8 cellular contexts compared by ENCODE assay signal in genomic region chr1:182615468-182616129, GRCh38. TPM values are rescaled to one million over a fixed set of nuclear protein-coding genes. Genes with fewer than 3 reads are reported as not detected.
DNase-seq lines count a peak whose midpoint lies in the region; ATAC-seq lines count a peak whose summit lies in the region.

No MANE protein-coding gene starts in this region.

- peak overlapping the region; percentile 69 for H3K4me2 ChIP-seq in mesendoderm (ENCODE audit: low read length)

- H3K79me1 ChIP-seq in mesendoderm (ENCODE audit: low read length) = no peaks in the 10 kb centered on the region

- H3K27ac Mint-ChIP-seq in IgD-negative memory B cell = peak overlapping the region; percentile 60 to 88 (median 78)

- H3K4me1 Mint-ChIP-seq in IgD-negative memory B cell = peaks cover 24 to 31% (median 25%) of the 10 kb centered on the region in 3 donors

- H3K56ac ChIP-seq in mesendoderm (ENCODE audit: low read length) = peak overlapping the region; percentile 92

- H2BK15ac ChIP-seq in mesendoderm (replicated peaks; ENCODE audit: low read depth) = peak overlapping the region; percentile 5

- H3K36me3 ChIP-seq in duodenal mucosa (ENCODE audit: control insufficient read depth in 1 of 2, insufficient read depth in 2 of 2, low read length in 2 of 2) (no peaks in the 10 kb centered on the region), mesendoderm (ENCODE audit: control insufficient read depth, insufficient read depth, low read length) (no peaks in the 10 kb centered on the region)

- H4K8ac ChIP-seq in mesendoderm (ENCODE audit: low read depth, low read length) = no peak overlapping the region

- H3K23ac ChIP-seq in mesendoderm (ENCODE audit: low read length) = no peak overlapping the region

- peak overlapping the region; percentile 48 for H2BK120ac ChIP-seq in mesendoderm (ENCODE audit: low read depth, low read length)

- ATAC-seq in GM21381 (IDR thresholded peaks at IDR 0.05; ENCODE audit: unreplicated experiment) = peak; percentile 25

- peak overlapping the region; percentile 82 to 96 (median 88) for H3K4me3 Mint-ChIP-seq in IgD-negative memory B cell

- H3K27ac ChIP-seq in duodenal mucosa (ENCODE audit: low read depth, low read length) = peak overlapping the region; percentile 55
- H3K27ac ChIP-seq in mesendoderm (ENCODE audit: low read depth, low read length) = peak overlapping the region; percentile 99

- H3K27me3 ChIP-seq in duodenal mucosa (ENCODE audit: control insufficient read depth in 1 of 2, insufficient read depth in 2 of 2, low read length in 2 of 2) (peaks cover 12 to 16% of the 10 kb centered on the region in 2 donors), mesendoderm (ENCODE audit: insufficient read depth, low read length, poor library complexity) (no peaks in the 10 kb centered on the region)

- peak overlapping the region; percentile 94 for H3K4ac ChIP-seq in mesendoderm (ENCODE audit: low read depth, low read length)

- peaks cover 24% of the 10 kb centered on the region for H3K27me3 Mint-ChIP-seq in IgD-negative memory B cell

- DNase-seq in DMS 273 treated with DMSO at 0.1 percent for 48 hours (lab: John Stamatoyannopoulos, UW) = peak; percentile 37
- peak; percentile 43 for DNase-seq in T-helper 22 cell (ENCODE audit: low read depth)
- peak; percentile 84 for DNase-seq in mesendoderm
- peak; percentile 55 for DNase-seq in superior temporal gyrus (ENCODE audit: extremely low spot score)
- no peak for DNase-seq in dermis blood vessel endothelial cell

- H3K4me1 ChIP-seq in duodenal mucosa (ENCODE audit: control insufficient read depth in 1 of 2, insufficient read depth in 2 of 2, low read length in 2 of 2) (peaks cover 24 to 37% of the 10 kb centered on the region in 2 donors), mesendoderm (ENCODE audit: control insufficient read depth, low read depth, low read length) (peaks cover 24% of the 10 kb centered on the region)

- peaks cover under 1 to 1% (median under 1%) of the 10 kb centered on the region in 3 donors for H3K9me3 Mint-ChIP-seq in IgD-negative memory B cell

- H2AK5ac ChIP-seq in mesendoderm (ENCODE audit: low read length) = peak overlapping the region; percentile 86

- WGBS in mesendoderm (ENCODE audit: extremely low coverage, insufficient coverage, low lambda C conversion rate) = no CpG with 5 or more reads among the region's 11 CpGs

- H3K9ac ChIP-seq in duodenal mucosa (ENCODE audit: low read depth in 1 of 2, low read length in 2 of 2) (peak overlapping the region; percentile 52 to 60), mesendoderm (ENCODE audit: low read length) (peak overlapping the region; percentile 84)

- peak overlapping the region; percentile 64 to 72 for H3K4me3 ChIP-seq in duodenal mucosa (ENCODE audit: low read depth in 1 of 2, low read length in 2 of 2)
- H3K4me3 ChIP-seq in mesendoderm (ENCODE audit: low read length) = peak overlapping the region; percentile 36

- H3K79me2 ChIP-seq in mesendoderm (ENCODE audit: control insufficient read depth, insufficient read depth, low read length) = no peaks in the 10 kb centered on the region

- H3K9me3 ChIP-seq in duodenal mucosa (ENCODE audit: control insufficient read depth in 1 of 2, low read length in 2 of 2) = no peaks in the 10 kb centered on the region

- peak overlapping the region; percentile 61 for H4K5ac ChIP-seq in mesendoderm (ENCODE audit: low read length)

- H2BK5ac ChIP-seq in mesendoderm (ENCODE audit: low read length) = peak overlapping the region; percentile 92

- peak overlapping the region; percentile 85 for H3K18ac ChIP-seq in mesendoderm (ENCODE audit: low read length)

- peaks cover 4% of the 10 kb centered on the region for H3K36me3 Mint-ChIP-seq in IgD-negative memory B cell

RNA-seq across cellular contexts. Expression of gene RGS16, which starts 11.4 kb away (rescaled TPM):
- 1.9 TPM for polyA plus RNA-seq in IgD-negative memory B cell
- polyA plus RNA-seq in mesendoderm (2013, experiment 1 of 2) = 44.1 TPM
- polyA plus RNA-seq in mesendoderm (2013, experiment 2 of 2) = 42.9 TPM
- total RNA-seq in dermis blood vessel endothelial cell = 1.2 and 2.0 TPM in 2 replicates

RNA-seq across cellular contexts. Expression of gene RNASEL, which starts 26.5 kb away (rescaled TPM):
- polyA plus RNA-seq in IgD-negative memory B cell = 8.9 TPM
- polyA plus RNA-seq in mesendoderm (2013, experiment 1 of 2) = 0.62 TPM
- 0.64 TPM for polyA plus RNA-seq in mesendoderm (2013, experiment 2 of 2)
- total RNA-seq in dermis blood vessel endothelial cell = 2.9 and 3.1 TPM in 2 replicates
